8 cellular contexts compared by ENCODE assay signal in the genomic region with DNA sequence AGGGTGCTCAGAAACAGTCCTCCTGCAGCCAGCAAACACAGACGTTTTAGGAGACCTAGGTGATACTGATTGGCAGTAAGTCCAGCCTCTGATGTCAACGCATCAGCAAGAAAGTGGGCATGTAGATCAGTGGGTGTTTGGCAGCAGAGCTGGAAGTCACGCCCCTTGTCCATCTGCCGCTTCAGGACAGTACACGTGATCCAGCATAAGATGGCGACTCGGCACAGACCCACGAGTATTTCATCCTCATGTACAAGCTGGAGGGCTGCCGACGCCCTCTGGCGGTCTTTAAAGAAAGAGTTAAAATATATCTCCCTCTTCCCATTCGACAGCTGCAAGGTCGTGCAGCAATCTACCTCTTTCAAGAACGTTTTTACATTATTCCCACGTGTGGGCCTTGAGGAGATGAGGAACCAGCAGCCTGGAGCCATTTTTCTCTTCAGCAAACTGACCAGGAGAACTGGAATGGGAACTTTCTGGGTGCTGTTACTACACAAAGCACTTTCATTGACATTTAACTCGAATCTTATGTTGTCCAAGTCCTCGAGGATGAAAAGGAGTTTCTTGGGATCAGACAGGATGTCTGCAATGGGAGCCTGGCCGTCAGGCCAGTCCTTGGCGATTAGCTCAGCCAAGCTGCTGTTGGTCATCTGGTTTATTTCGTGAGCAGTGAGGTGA. TPM values are rescaled to one million over a fixed set of nuclear protein-coding genes. Genes with fewer than 3 reads are reported as not detected.
A peak's percentile ranks its signal among the peaks of the same experiment; 100 is the strongest.
DNase-seq lines count a peak whose midpoint lies in the region.

No MANE protein-coding gene starts in this region.

- no peaks in the 10 kb centered on the region for H3K4me1 ChIP-seq in HUES6 (ENCODE audit: control insufficient read depth, insufficient read depth, low read length)

- in situ Hi-C loops in G401 (cut with HindIII; ENCODE audit: low sequenced_read_pairs), result no loop called here

- peaks cover 68% of the 10 kb centered on the region for H3K9me3 ChIP-seq in HUES6 (ENCODE audit: control insufficient read depth, insufficient read depth, low read depth, low read length)

- H3K27ac ChIP-seq in HUES6 (ENCODE audit: low read depth, low read length), result no peak overlapping the region

- H3K9ac ChIP-seq in HUES6 (ENCODE audit: low read length), result no peak overlapping the region

- peak; percentile 41 for DNase-seq in G401 (ENCODE audit: low spot score)
- DNase-seq in NCI-H82 (lab: John Stamatoyannopoulos, UW), result peak; percentile 94
- peak; percentile 4 for DNase-seq in activated naive CD4-positive, alpha-beta T cell treated with Interleukin-2 at 50 U/mL for 16 hours
- DNase-seq in inferior parietal cortex (ENCODE audit: extremely low spot score), result peak; percentile 30
- peak; percentile 1 for DNase-seq in stimulated activated CD8-positive, alpha-beta memory T cell treated with anti-CD3 and anti-CD28 coated beads, Interleukin-4, amount 100 ng/mL, for 24 hours (ENCODE audit: low read depth)
- DNase-seq in effector CD4-positive, alpha-beta T cell, result no peak
- DNase-seq in midbrain (lab: John Stamatoyannopoulos, UW), result no peak

- H3K4me3 ChIP-seq in HUES6 (ENCODE audit: low read depth, low read length), result peak overlapping the region; percentile 3; the same call in 1 of the 2 replicates

- H3K36me3 ChIP-seq in HUES6 (ENCODE audit: control insufficient read depth, insufficient read depth, low read length), result no peaks in the 10 kb centered on the region

- peaks cover 3% of the 10 kb centered on the region; the same call in 1 of the 2 replicates for H3K27me3 ChIP-seq in HUES6 (ENCODE audit: control insufficient read depth, insufficient read depth, low read length)

RNA-seq across cellular contexts. Expression of gene NLRP11, which starts 22.3 kb away (rescaled TPM):
- total RNA-seq in G401 (2014; rRNA removed; shearing (Covaris generic)), result 1.4 and 1.6 TPM in 2 replicates

RNA-seq across cellular contexts. Expression of gene NLRP4, which starts 26.8 kb away (rescaled TPM):
- total RNA-seq in G401 (2014; rRNA removed; shearing (Covaris generic)), result 0.07 TPM in 1 of 2 replicates, not detected in the other

RNA-seq across cellular contexts. Expression of gene RFPL4AL1, which starts 40.6 kb away (rescaled TPM):
- total RNA-seq in G401 (2014; rRNA removed; shearing (Covaris generic)), result 0.17 and 0.18 TPM in 2 replicates

RNA-seq across cellular contexts. Expression of gene RFPL4A, which starts 50.6 kb away (rescaled TPM):
- total RNA-seq in G401 (2014; rRNA removed; shearing (Covaris generic)), result 0.49 and 3.1 TPM in 2 replicates

Comparison
In these comparisons a context has a peak if more than half of its experiments do, and no peak if none do; other contexts are left out.
1. DNase-seq: peak in G401 (single experiment), NCI-H82 (single experiment), activated naive CD4-positive, alpha-beta T cell treated with Interleukin-2 at 50 U/mL for 16 hours (single experiment), inferior parietal cortex (single experiment) and stimulated activated CD8-positive, alpha-beta memory T cell treated with anti-CD3 and anti-CD28 coated beads, Interleukin-4, amount 100 ng/mL, for 24 hours (single experiment); none in effector CD4-positive, alpha-beta T cell (single experiment) and midbrain (single experiment).